Comparison of ENCODE assay signal across 2 cellular contexts in the genomic region with DNA sequence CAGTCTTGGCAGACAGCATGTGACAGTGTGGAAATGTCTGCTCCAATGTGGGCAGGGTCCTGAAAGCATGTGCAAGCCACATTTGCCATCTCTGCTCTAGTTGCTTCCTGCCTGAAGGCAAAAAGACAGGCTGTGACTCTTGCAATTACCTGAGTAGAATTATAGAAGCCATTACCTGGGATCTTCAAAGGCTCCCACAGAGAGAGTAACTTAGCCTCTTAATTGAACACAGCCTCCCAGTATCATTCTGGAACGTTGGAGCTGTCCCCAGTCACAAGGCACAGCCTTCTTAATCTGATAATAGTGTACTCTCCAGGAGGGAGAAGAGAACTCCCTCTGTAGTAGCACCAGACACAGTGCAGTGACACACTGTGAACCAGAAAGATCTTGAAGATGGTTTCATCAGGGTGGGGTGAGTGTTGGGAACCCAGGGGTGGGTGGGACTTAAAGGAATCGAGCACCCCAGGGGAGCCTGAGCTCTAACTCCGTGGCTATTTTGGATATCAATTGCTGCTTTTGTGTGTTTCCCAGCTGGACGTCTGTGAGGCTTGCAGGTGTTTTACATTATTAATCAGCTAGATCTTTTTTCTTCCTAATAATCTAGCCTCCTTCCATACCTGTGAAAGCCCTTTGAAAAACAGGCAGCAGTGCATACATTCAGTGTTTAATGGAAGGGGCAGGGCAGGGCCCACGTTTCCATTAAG.
TF ChIP-seq lines count a peak whose summit lies in the region.

No MANE protein-coding gene starts in this region.

TF ChIP-seq in GM23338, 12 proteins besides CTCF, POLR2A, EP300 and RAD21:
- TF ChIP-seq ZNF331 (CRISPR knock-in tag; IDR thresholded peaks at IDR 0.05; ENCODE audit: low read depth) (no peak), ETS1 (IDR thresholded peaks at IDR 0.05) (0 out of 2 replicates have a peak, but pooled peaks have one; percentile 24), POLR2AphosphoS5 (IDR thresholded peaks at IDR 0.05; ENCODE audit: low read depth) (peak; percentile 48), STAT1 (IDR thresholded peaks at IDR 0.05; ENCODE audit: unreplicated experiment) (no peak), ZNF114 (CRISPR knock-in tag; IDR thresholded peaks at IDR 0.05) (no peak), NANOG (IDR thresholded peaks at IDR 0.05; ENCODE audit: borderline replicate concordance) (peak; percentile 19; the same call in 1 of the 2 replicates)

TF ChIP-seq in WTC11, 78 proteins besides CTCF, POLR2A, EP300 and RAD21:
- TF ChIP-seq ZNF423 (CRISPR knock-in tag; IDR thresholded peaks at IDR 0.05) (peak; percentile 80), NR3C1 (CRISPR knock-in tag; conservative IDR thresholded peaks at IDR 0.05; ENCODE audit: low read depth) (no peak), SP1 (CRISPR knock-in tag; conservative IDR thresholded peaks at IDR 0.05) (peak; percentile 28; the same call in 1 of the 2 replicates)
